In genomic region chr15:37758412-37758811, GRCh38 we compare ENCODE assay signal across 23 cellular contexts.
"Had no signal": no experiment of that assay in that cellular context is flagged by ENCODE, and none has a peak within 500 bp of the region (broad histone marks: within the 10 kb centered on the region; RNA-seq: fewer than 3 reads in every experiment).

No MANE protein-coding gene starts in this region.

- H2AFZ ChIP-seq: parathyroid adenoma had no signal

- H3K27me3 Mint-ChIP-seq: stimulated activated naive B cell treated with anti-CD40 and anti-IgM and Interleukin-4, amounts not matched to agents 10 μg/mL and 1 μg/mL and 100 μg/mL, for 72 hours had no signal

- H3K4me3 ChIP-seq: esophagus squamous epithelium, suprapubic skin, tibial artery had no signal

- ATAC-seq: left ventricle myocardium superior; naive thymus-derived CD4-positive, alpha-beta T cell; right cardiac atrium; stimulated activated naive B cell treated with anti-CD40 and anti-IgM and Interleukin-4, amounts not matched to agents 10 μg/mL and 1 μg/mL and 100 μg/mL, for 72 hours had no signal

- H3K36me3 Mint-ChIP-seq: activated naive CD8-positive, alpha-beta T cell; naive thymus-derived CD4-positive, alpha-beta T cell; stimulated activated naive B cell treated with anti-CD40 and anti-IgM and Interleukin-4, amounts not matched to agents 10 μg/mL and 1 μg/mL and 100 μg/mL, for 72 hours had no signal

- H3K9me3 ChIP-seq: esophagus squamous epithelium, suprapubic skin, tibial artery had no signal

- H3K27me3 ChIP-seq: esophagus squamous epithelium, suprapubic skin, tibial artery had no signal

- H3K36me3 ChIP-seq: esophagus squamous epithelium, suprapubic skin, tibial artery had no signal

- H3K79me2 ChIP-seq: parathyroid adenoma had no signal

- H3K27ac Mint-ChIP-seq: activated naive CD8-positive, alpha-beta T cell; naive thymus-derived CD4-positive, alpha-beta T cell; T-helper 1 cell treated with Interleukin-12 subunit alpha and Interleukin-12 subunit beta and Interleukin-4 antibody, amounts not matched to agents 30 μg/mL and 1 μg/mL, for 36 hours had no signal

- H3K4me3 Mint-ChIP-seq: activated naive CD8-positive, alpha-beta T cell; naive thymus-derived CD4-positive, alpha-beta T cell; stimulated activated naive B cell treated with anti-CD40 and anti-IgM and Interleukin-4, amounts not matched to agents 10 μg/mL and 1 μg/mL and 100 μg/mL, for 72 hours; T-helper 1 cell treated with Interleukin-12 subunit alpha and Interleukin-12 subunit beta and Interleukin-4 antibody, amounts not matched to agents 30 μg/mL and 1 μg/mL, for 36 hours had no signal

- H3K9ac ChIP-seq: parathyroid adenoma had no signal

- H3K4me1 ChIP-seq: esophagus squamous epithelium, parathyroid adenoma, suprapubic skin, tibial artery had no signal

- H3K27ac ChIP-seq: epithelial cell of prostate, esophagus squamous epithelium, parathyroid adenoma, suprapubic skin, tibial artery, VCaP had no signal

- DNase-seq: activated CD4-positive, alpha-beta T cell treated with anti-CD3 and anti-CD28 coated beads for 4 hours; activated CD4-positive, alpha-beta T cell treated with anti-CD3 and anti-CD28 coated beads, Interleukin-2, amount 50 U/mL, for 48 hours; activated CD8-positive, alpha-beta memory T cell treated with anti-CD3 and anti-CD28 coated beads for 24 hours; activated effector memory CD4-positive, alpha-beta T cell treated with Interleukin-2 at 50 U/mL for 16 hours; activated naive CD4-positive, alpha-beta T cell treated with Interleukin-2 at 50 U/mL for 16 hours; anterior cingulate cortex; effector CD8-positive, alpha-beta T cell; esophagus squamous epithelium; foreskin melanocyte; left ventricle myocardium superior; mammary epithelial cell; naive thymus-derived CD4-positive, alpha-beta T cell; nucleus accumbens; right cardiac atrium; stimulated activated naive B cell treated with anti-CD40 and anti-IgM and Interleukin-4, amounts not matched to agents 10 μg/mL and 1 μg/mL and 100 μg/mL, for 72 hours; T-helper 9 cell; tibial artery had no signal

- H3K9me3 Mint-ChIP-seq: stimulated activated naive B cell treated with anti-CD40 and anti-IgM and Interleukin-4, amounts not matched to agents 10 μg/mL and 1 μg/mL and 100 μg/mL, for 72 hours; T-helper 1 cell treated with Interleukin-12 subunit alpha and Interleukin-12 subunit beta and Interleukin-4 antibody, amounts not matched to agents 30 μg/mL and 1 μg/mL, for 36 hours had no signal
